25 cellular contexts compared by ENCODE assay signal in genomic region chr18:75110311-75110710, GRCh38.
A peak's percentile ranks its signal among the peaks of the same experiment; 100 is the strongest.
DNase-seq lines count a peak whose midpoint lies in the region; ATAC-seq and TF ChIP-seq lines count a peak whose summit lies in the region.
"Had no signal": no experiment of that assay in that cellular context is flagged by ENCODE, and none has a peak within 500 bp of the region (broad histone marks: within the 10 kb centered on the region; RNA-seq: fewer than 3 reads in every experiment).

No MANE protein-coding gene starts in this region.

- DNase-seq in cardiac septum (ENCODE audit: low spot score) (peak; percentile 29), Right ventricle myocardium inferior (ENCODE audit: missing footprints) (no peak), osteocyte (ENCODE audit: extremely low spot score, unreplicated experiment) (peak; percentile 73), sigmoid colon (no peak), substantia nigra (lab: John Stamatoyannopoulos, UW) (no peak), SJCRH30 (no peak)
- DNase-seq in activated CD4-positive, alpha-beta T cell treated with anti-CD3 and anti-CD28 coated beads for 1 hour: no peak
- DNase-seq: 8988T; ACHN; BE2C; C1 segment of cervical spinal cord; CD4-positive, alpha-beta memory T cell; CD4-positive, CD25-positive, alpha-beta regulatory T cell; CD8-positive, alpha-beta memory T cell; COR-L47; DMS 273 treated with DMSO at 0.1 percent for 48 hours; DMS153; DMS53; DMS79; DND-41; EL; GDM1 had no signal

- ATAC-seq in Right ventricle myocardium inferior: no peak
- ATAC-seq: GM12878 had no signal

- TF ChIP-seq CTCF in osteocyte (IDR thresholded peaks at IDR 0.05) (no peak), sigmoid colon (IDR thresholded peaks at IDR 0.05) (no peak)

- H3K4me3 Mint-ChIP-seq in osteocyte (ENCODE audit: unreplicated experiment): no peak overlapping the region
- H3K4me3 Mint-ChIP-seq: CD14-positive monocyte; CD4-positive, alpha-beta memory T cell; CD4-positive, CD25-positive, alpha-beta regulatory T cell; CD8-positive, alpha-beta memory T cell had no signal

- H3K36me3 ChIP-seq in sigmoid colon: no peaks in the 10 kb centered on the region
- H3K36me3 ChIP-seq in SJCRH30: no peaks in the 10 kb centered on the region
- H3K36me3 ChIP-seq: BE2C, BLaER1 had no signal

- no peak for TF ChIP-seq EP300 in sigmoid colon (IDR thresholded peaks at IDR 0.05)

- no peaks in the 10 kb centered on the region for H3K4me1 Mint-ChIP-seq in osteocyte (ENCODE audit: unreplicated experiment)
- H3K4me1 Mint-ChIP-seq: CD4-positive, CD25-positive, alpha-beta regulatory T cell had no signal

- no peaks in the 10 kb centered on the region for H3K27me3 ChIP-seq in sigmoid colon
- no peaks in the 10 kb centered on the region for H3K27me3 ChIP-seq in SJCRH30
- H3K27me3 ChIP-seq: BE2C, BLaER1 had no signal

- no peak for TF ChIP-seq POLR2A in sigmoid colon (IDR thresholded peaks at IDR 0.05)

- peaks cover 0 to 44% (median 23%) of the 10 kb centered on the region in 4 donors for H3K4me1 ChIP-seq in sigmoid colon
- no peaks in the 10 kb centered on the region for H3K4me1 ChIP-seq in SJCRH30
- H3K4me1 ChIP-seq: BE2C, BLaER1 had no signal

- H3K36me3 Mint-ChIP-seq in osteocyte (ENCODE audit: unreplicated experiment): no peaks in the 10 kb centered on the region
- H3K36me3 Mint-ChIP-seq: CD14-positive monocyte; CD4-positive, alpha-beta memory T cell; CD4-positive, CD25-positive, alpha-beta regulatory T cell; CD8-positive, alpha-beta memory T cell had no signal

- H3K9me3 Mint-ChIP-seq in osteocyte (ENCODE audit: unreplicated experiment): no peaks in the 10 kb centered on the region
- H3K9me3 Mint-ChIP-seq: CD4-positive, alpha-beta memory T cell; CD4-positive, CD25-positive, alpha-beta regulatory T cell; CD8-positive, alpha-beta memory T cell had no signal

- no peak overlapping the region for H3K4me3 ChIP-seq in sigmoid colon
- no peak overlapping the region for H3K4me3 ChIP-seq in SJCRH30
- H3K4me3 ChIP-seq: BLaER1, GM12878 had no signal

- intact Hi-C loops in cardiac septum (cut with DNase I): no loop called here
- intact Hi-C loops in Right ventricle myocardium inferior (cut with DNase I): no loop called here
- intact Hi-C loops in sigmoid colon (cut with DNase I): loop anchor here (10.0 kb wide), 1 partner anchor 456 kb away; no protein-coding TSS in a partner anchor

- H3K27me3 Mint-ChIP-seq in osteocyte (ENCODE audit: unreplicated experiment): no peaks in the 10 kb centered on the region

- WGBS in sigmoid colon, 2 donors: 92 to 94% methylated on average over 9 of the region's 9 CpGs

- H3K27ac ChIP-seq in sigmoid colon (peak overlapping the region in 3 of 4 donors; percentile 3 to 29 (median 9)), substantia nigra (ENCODE audit: low read depth, low read length, poor library complexity, severe bottlenecking) (no peak overlapping the region), SJCRH30 (no peak overlapping the region)
- H3K27ac ChIP-seq: BLaER1 had no signal

- H3K27ac Mint-ChIP-seq in osteocyte (ENCODE audit: unreplicated experiment): no peak overlapping the region
- H3K27ac Mint-ChIP-seq: CD14-positive monocyte; CD4-positive, alpha-beta memory T cell; CD8-positive, alpha-beta memory T cell had no signal

- H3K9me3 ChIP-seq in sigmoid colon (no peaks in the 10 kb centered on the region), SJCRH30 (replicated peaks) (no peaks in the 10 kb centered on the region)
- H3K9me3 ChIP-seq: BE2C, BLaER1 had no signal

Comparison
In these comparisons a context has a peak if more than half of its experiments do, and no peak if none do; other contexts are left out.
1. DNase-seq: peak in cardiac septum (single experiment) and osteocyte (single experiment); none in Right ventricle myocardium inferior (single experiment), sigmoid colon (single experiment), substantia nigra (0 of 49), SJCRH30 (0 of 2) and activated CD4-positive, alpha-beta T cell treated with anti-CD3 and anti-CD28 coated beads for 1 hour (single experiment).
2. H3K27ac ChIP-seq: peak in sigmoid colon (3 of 4); none in substantia nigra (single experiment) and SJCRH30 (single experiment).